ENCODE assay signal across 8 cellular contexts in the genomic region with DNA sequence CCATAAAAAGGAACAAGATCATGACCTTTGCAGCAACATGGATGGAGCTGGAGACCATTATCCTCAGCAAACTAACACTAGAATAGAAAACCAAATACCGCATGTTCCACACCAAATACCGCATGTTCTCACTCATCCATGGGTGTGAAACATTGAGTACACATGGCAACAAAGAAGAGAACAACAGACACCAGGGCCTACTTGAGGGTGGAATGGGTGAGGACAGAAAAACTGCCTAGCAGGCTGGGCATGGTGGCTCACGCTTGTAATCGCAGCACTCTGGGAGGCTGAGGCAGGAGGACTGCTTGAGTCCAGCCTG. TPM values are rescaled to one million over a fixed set of nuclear protein-coding genes. Genes with fewer than 3 reads are reported as not detected.
DNase-seq lines count a peak whose midpoint lies in the region; ATAC-seq lines count a peak whose summit lies in the region.
"Had no signal": no experiment of that assay in that cellular context is flagged by ENCODE, and none has a peak within 500 bp of the region (broad histone marks: within the 10 kb centered on the region; RNA-seq: fewer than 3 reads in every experiment).

No MANE protein-coding gene starts in this region.

- H3K27me3 Mint-ChIP-seq in activated CD4-positive, alpha-beta T cell treated with anti-CD3 and anti-CD28 coated beads, Interleukin-2, amount 10 ng/mL, durations not matched to agents 7 days and 5 days, result no peaks in the 10 kb centered on the region

- H3K27ac ChIP-seq in cingulate gyrus (ENCODE audit: low read depth, low read length) (peak overlapping the region; percentile 43), stomach smooth muscle (ENCODE audit: low read length) (peak overlapping the region; percentile 99)

- CTCF ChIA-PET in activated CD4-positive, alpha-beta T cell treated with anti-CD3 and anti-CD28 coated beads, Interleukin-2, amount 10 ng/mL, durations not matched to agents 7 days and 5 days (lab: Charles Lee), result interaction anchor here (18.3 to 32.1 kb wide), 2 partner anchors 17 to 20 kb away, joined by 232 to 732 read pairs; partner anchors contain the start of genes CDC42BPG and EHD1

- no peaks in the 10 kb centered on the region for H3K27me3 ChIP-seq in stomach smooth muscle (ENCODE audit: control insufficient read depth in 1 of 2, insufficient read depth in 2 of 2, low read length in 2 of 2)

- ATAC-seq in GM21526 (IDR thresholded peaks at IDR 0.05; ENCODE audit: low FRiP score, unreplicated experiment), result no peak

- H3K4me3 ChIP-seq in stomach smooth muscle (ENCODE audit: low read length in 2 of 2), result no peak overlapping the region

- POLR2A ChIA-PET in activated CD4-positive, alpha-beta T cell treated with anti-CD3 and anti-CD28 coated beads, Interleukin-2, amount 10 ng/mL, durations not matched to agents 7 days and 5 days (lab: Charles Lee), result no interaction called here

- H3K4me3 Mint-ChIP-seq in activated CD4-positive, alpha-beta T cell treated with anti-CD3 and anti-CD28 coated beads, Interleukin-2, amount 10 ng/mL, durations not matched to agents 7 days and 5 days, result no peak overlapping the region

- H3K9me3 ChIP-seq in stomach smooth muscle (ENCODE audit: control insufficient read depth in 2 of 2, low read length in 2 of 2), result peaks cover 0 to 2% of the 10 kb centered on the region in 2 donors

- peaks cover 54% of the 10 kb centered on the region for H3K36me3 Mint-ChIP-seq in activated CD4-positive, alpha-beta T cell treated with anti-CD3 and anti-CD28 coated beads, Interleukin-2, amount 10 ng/mL, durations not matched to agents 7 days and 5 days (ENCODE audit: low read depth)

- H3K27ac Mint-ChIP-seq in activated CD4-positive, alpha-beta T cell treated with anti-CD3 and anti-CD28 coated beads, Interleukin-2, amount 10 ng/mL, durations not matched to agents 7 days and 5 days, result peak overlapping the region; percentile 98

- no peaks in the 10 kb centered on the region for H3K9me3 Mint-ChIP-seq in activated CD4-positive, alpha-beta T cell treated with anti-CD3 and anti-CD28 coated beads, Interleukin-2, amount 10 ng/mL, durations not matched to agents 7 days and 5 days

- peaks cover 91% of the 10 kb centered on the region for H3K4me1 Mint-ChIP-seq in activated CD4-positive, alpha-beta T cell treated with anti-CD3 and anti-CD28 coated beads, Interleukin-2, amount 10 ng/mL, durations not matched to agents 7 days and 5 days

- H3K36me3 ChIP-seq in stomach smooth muscle (ENCODE audit: control insufficient read depth in 2 of 2, insufficient read depth in 2 of 2, low read length in 2 of 2), result no peaks in the 10 kb centered on the region

- no peak overlapping the region for H3K9ac ChIP-seq in stomach smooth muscle (ENCODE audit: low read length in 2 of 2)

- H3K4me1 ChIP-seq in stomach smooth muscle (ENCODE audit: control insufficient read depth, insufficient read depth, low read length), result peaks cover 90% of the 10 kb centered on the region

- no peak for DNase-seq in activated CD4-positive, alpha-beta T cell treated with anti-CD3 and anti-CD28 coated beads, Interleukin-2, amount 10 ng/mL, durations not matched to agents 7 days and 5 days
- no peak for DNase-seq in activated CD4-positive, alpha-beta T cell treated with anti-CD3 and anti-CD28 coated beads, Interleukin-2, amount 50 U/mL, for 4 hours
- no peak for DNase-seq in stimulated activated naive CD4-positive, alpha-beta T cell treated with Interleukin-2 at 50 U/mL for 16 hours (lab: John Stamatoyannopoulos, UW)
- DNase-seq: erythroblast, NCI-H2107 had no signal

RNA-seq across cellular contexts. Expression of gene EHD1, which starts 12.3 kb away (rescaled TPM):
- 100 to 1,000 TPM; 131 to 149 TPM for total RNA-seq in activated CD4-positive, alpha-beta T cell treated with anti-CD3 and anti-CD28 coated beads, Interleukin-2, amount 10 ng/mL, durations not matched to agents 7 days and 5 days

RNA-seq across cellular contexts. Expression of gene CDC42BPG, which starts 21.7 kb away (rescaled TPM):
- 1 to 10 TPM in 1 of 2 experiments, under 1 TPM in 1; 0.42 to 1.3 TPM for total RNA-seq in activated CD4-positive, alpha-beta T cell treated with anti-CD3 and anti-CD28 coated beads, Interleukin-2, amount 10 ng/mL, durations not matched to agents 7 days and 5 days

RNA-seq across cellular contexts. Expression of gene ATG2A, which starts 50.9 kb away (rescaled TPM):
- total RNA-seq in activated CD4-positive, alpha-beta T cell treated with anti-CD3 and anti-CD28 coated beads, Interleukin-2, amount 10 ng/mL, durations not matched to agents 7 days and 5 days, result 10 to 100 TPM; 23.0 to 25.7 TPM

RNA-seq across cellular contexts. Expression of gene MEN1, which starts 55.8 kb away (rescaled TPM):
- 10 to 100 TPM; 35.1 to 38.7 TPM for total RNA-seq in activated CD4-positive, alpha-beta T cell treated with anti-CD3 and anti-CD28 coated beads, Interleukin-2, amount 10 ng/mL, durations not matched to agents 7 days and 5 days

RNA-seq across cellular contexts. Expression of gene PPP2R5B, which starts 58.4 kb away (rescaled TPM):
- total RNA-seq in activated CD4-positive, alpha-beta T cell treated with anti-CD3 and anti-CD28 coated beads, Interleukin-2, amount 10 ng/mL, durations not matched to agents 7 days and 5 days, result 10 to 100 TPM; 12.0 to 13.7 TPM
